17 cellular contexts compared by ENCODE assay signal in genomic region chrX:12505127-12505526, GRCh38.
"Had no signal": no experiment of that assay in that cellular context is flagged by ENCODE, and none has a peak within 500 bp of the region (broad histone marks: within the 10 kb centered on the region; RNA-seq: fewer than 3 reads in every experiment).

No MANE protein-coding gene starts in this region.

- H3K27me3 ChIP-seq: MG63, SJSA1 had no signal

- H3K9me3 ChIP-seq: MG63, SJSA1 had no signal

- DNase-seq: KBM-7, MG63, NCI-H1092, NCI-H1105 treated with DMSO at 0.1 percent for 48 hours, NCI-H1694, NCI-H187 treated with DMSO at 0.1 percent for 48 hours, NCI-H2029 treated with DMSO at 0.1 percent for 48 hours, NCI-H2171, NCI-H226, NCI-H510A, NCI-H524 treated with DMSO at 0.1 percent for 48 hours, NCI-H82, Right ventricle myocardium superior, RPMI8226, SIG-M5 had no signal

- H3K36me3 ChIP-seq: MG63, SJSA1 had no signal

- H3K4me1 ChIP-seq: SJSA1 had no signal

- H3K27ac ChIP-seq: SJSA1, SK-N-MC had no signal

- H3K4me3 ChIP-seq: MG63, SJSA1, SK-N-MC had no signal
